ENCODE assay signal across 8 cellular contexts in the genomic region with DNA sequence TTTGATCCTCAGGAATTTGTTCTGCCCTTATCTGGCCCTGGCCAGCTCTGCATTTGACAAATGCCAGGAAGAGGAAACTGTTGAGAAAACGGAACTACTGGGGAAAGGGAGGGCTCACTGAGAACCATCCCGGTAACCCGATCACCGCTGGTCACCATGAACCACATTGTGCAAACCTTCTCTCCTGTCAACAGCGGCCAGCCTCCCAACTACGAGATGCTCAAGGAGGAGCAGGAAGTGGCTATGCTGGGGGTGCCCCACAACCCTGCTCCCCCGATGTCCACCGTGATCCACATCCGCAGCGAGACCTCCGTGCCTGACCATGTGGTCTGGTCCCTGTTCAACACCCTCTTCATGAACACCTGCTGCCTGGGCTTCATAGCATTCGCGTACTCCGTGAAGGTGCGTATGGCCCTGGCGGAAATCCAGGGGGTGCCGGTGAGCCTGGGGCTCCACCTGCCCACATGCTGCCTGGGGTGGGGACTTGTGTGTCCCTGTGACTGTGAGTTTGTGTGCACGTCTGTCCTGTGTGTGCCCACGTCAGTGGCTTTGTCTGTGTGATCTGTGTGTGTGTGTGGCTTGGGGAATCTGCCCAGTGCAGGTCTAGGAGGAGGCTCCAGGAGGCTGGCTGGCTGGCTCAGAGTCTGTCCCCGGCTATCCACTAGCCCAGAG. TPM values are rescaled to one million over a fixed set of nuclear protein-coding genes. Genes with fewer than 3 reads are reported as not detected.
DNase-seq lines count a peak whose midpoint lies in the region; ATAC-seq, FAIRE-seq and TF ChIP-seq lines count a peak whose summit lies in the region.
"Not testable (repeated sequence)": the region's sequence is repeated elsewhere in the genome, so short reads cannot be mapped to it uniquely, and the experiment has no call there.

No MANE protein-coding gene starts in this region.

- H3K9me3 ChIP-seq in RWPE2 (ENCODE audit: severe bottlenecking); kidney (ENCODE audit: control insufficient read depth in 1 of 2, low read length in 2 of 2); upper lobe of right lung: not testable (repeated sequence)

- peak overlapping the region; percentile 38 for H3K4me3 ChIP-seq in RWPE2 (ENCODE audit: severe bottlenecking)
- H3K4me3 ChIP-seq in kidney (ENCODE audit: low read length in 2 of 2): peak overlapping the region; percentile 89 to 97
- peak overlapping the region; percentile 59 for H3K4me3 ChIP-seq in upper lobe of right lung

- intact Hi-C loops in activated T-helper 2 cell treated with anti-CD3 and anti-CD28 coated beads, Interferon-gamma antibody, Interleukin-2, Interleukin-4, amounts not matched to agents 10 μg/mL and 5 μg/mL and 100 μg/mL, durations not matched to agents 14 hours and 24 hours and 36 hours (cut with micrococcal nuclease); upper lobe of right lung (cut with DNase I): not testable (repeated sequence)
- intact Hi-C loops in kidney (cut with DNase I): loop anchor here (10.0 kb wide), 1 partner anchor 47 kb away; no protein-coding TSS in a partner anchor

- not testable (repeated sequence) for TF ChIP-seq RAD21 in Ishikawa (IDR thresholded peaks at IDR 0.05; ENCODE audit: low read depth)

- ATAC-seq in RWPE2 (ENCODE audit: low read depth) (peak; percentile 66), upper lobe of right lung (peak; percentile 76)
- ATAC-seq in effector memory CD8-positive, alpha-beta T cell (replicated peaks): peak; percentile 74

- H3K4me1 ChIP-seq in RWPE2 (ENCODE audit: insufficient read depth, poor library complexity, severe bottlenecking): not testable (repeated sequence)
- peaks cover 2 to 18% of the 10 kb centered on the region in 2 donors for H3K4me1 ChIP-seq in kidney (ENCODE audit: control insufficient read depth in 1 of 2, insufficient read depth in 1 of 2, low read depth in 1 of 2, low read length in 2 of 2)
- peaks cover 37% of the 10 kb centered on the region for H3K4me1 ChIP-seq in upper lobe of right lung

- not testable (repeated sequence) for TF ChIP-seq CTCF in RWPE2 (IDR thresholded peaks at IDR 0.05; ENCODE audit: poor library complexity, severe bottlenecking); kidney (IDR thresholded peaks at IDR 0.05; ENCODE audit: borderline replicate concordance, extremely low read depth, insufficient read depth); upper lobe of right lung (IDR thresholded peaks at IDR 0.05)

- H3K36me3 ChIP-seq in RWPE2 (ENCODE audit: low read depth); kidney (ENCODE audit: control insufficient read depth in 1 of 2, insufficient read depth in 2 of 2, low read length in 2 of 2); upper lobe of right lung: not testable (repeated sequence)

- FAIRE-seq in kidney (lab: Jason Lieb, UNC): not testable (repeated sequence)

- peaks cover 32% of the 10 kb centered on the region for H3K4me1 Mint-ChIP-seq in activated T-helper 2 cell treated with anti-CD3 and anti-CD28 coated beads, Interferon-gamma antibody, Interleukin-2, Interleukin-4, amounts not matched to agents 10 μg/mL and 5 μg/mL and 100 μg/mL, durations not matched to agents 14 hours and 24 hours and 36 hours (ENCODE audit: low read depth)
- peaks cover 43 to 48% of the 10 kb centered on the region in 2 donors for H3K4me1 Mint-ChIP-seq in effector memory CD8-positive, alpha-beta T cell (ENCODE audit: low read depth in 2 of 2)

- DNase-seq in GF-D8 (lab: John Stamatoyannopoulos, UW) (peak; percentile 83), RWPE2 (ENCODE audit: low spot score) (peak; percentile 62), kidney (peak; percentile 92), pons (ENCODE audit: low spot score) (peak; percentile 47), upper lobe of right lung (peak; percentile 88)
- peak; percentile 62 for DNase-seq in activated T-helper 2 cell treated with anti-CD3 and anti-CD28 coated beads, Interferon-gamma antibody, Interleukin-2, Interleukin-4, amounts not matched to agents 10 μg/mL and 5 μg/mL and 100 μg/mL, durations not matched to agents 14 hours and 24 hours and 36 hours (ENCODE audit: low spot score)
- peak in 2 of 3 experiments; percentile 49 to 61 for DNase-seq in effector memory CD8-positive, alpha-beta T cell

- H3K27ac Mint-ChIP-seq in activated T-helper 2 cell treated with anti-CD3 and anti-CD28 coated beads, Interferon-gamma antibody, Interleukin-2, Interleukin-4, amounts not matched to agents 10 μg/mL and 5 μg/mL and 100 μg/mL, durations not matched to agents 14 hours and 24 hours and 36 hours: peak overlapping the region; percentile 91
- H3K27ac Mint-ChIP-seq in effector memory CD8-positive, alpha-beta T cell: peak overlapping the region; percentile 87 to 95

- H3K36me3 Mint-ChIP-seq in activated T-helper 2 cell treated with anti-CD3 and anti-CD28 coated beads, Interferon-gamma antibody, Interleukin-2, Interleukin-4, amounts not matched to agents 10 μg/mL and 5 μg/mL and 100 μg/mL, durations not matched to agents 14 hours and 24 hours and 36 hours (ENCODE audit: low read depth): peaks cover 25% of the 10 kb centered on the region
- H3K36me3 Mint-ChIP-seq in effector memory CD8-positive, alpha-beta T cell (ENCODE audit: insufficient read depth): peaks cover 37% of the 10 kb centered on the region

- peak overlapping the region; percentile 77 for H3K27ac ChIP-seq in RWPE2 (ENCODE audit: poor library complexity, severe bottlenecking)
- peak overlapping the region; percentile 95 to 98 for H3K27ac ChIP-seq in kidney (ENCODE audit: low read depth in 2 of 2, low read length in 2 of 2)
- peak overlapping the region; percentile 89 for H3K27ac ChIP-seq in upper lobe of right lung

- peak overlapping the region; percentile 93 to 98 for H3K9ac ChIP-seq in kidney (ENCODE audit: low read length in 2 of 2)

- peak overlapping the region; percentile 95 for H3K4me3 Mint-ChIP-seq in activated T-helper 2 cell treated with anti-CD3 and anti-CD28 coated beads, Interferon-gamma antibody, Interleukin-2, Interleukin-4, amounts not matched to agents 10 μg/mL and 5 μg/mL and 100 μg/mL, durations not matched to agents 14 hours and 24 hours and 36 hours (ENCODE audit: low read depth)
- peak overlapping the region; percentile 89 to 91 for H3K4me3 Mint-ChIP-seq in effector memory CD8-positive, alpha-beta T cell

- not testable (repeated sequence) for H3K9me3 Mint-ChIP-seq in activated T-helper 2 cell treated with anti-CD3 and anti-CD28 coated beads, Interferon-gamma antibody, Interleukin-2, Interleukin-4, amounts not matched to agents 10 μg/mL and 5 μg/mL and 100 μg/mL, durations not matched to agents 14 hours and 24 hours and 36 hours; effector memory CD8-positive, alpha-beta T cell

- H3K27me3 Mint-ChIP-seq in activated T-helper 2 cell treated with anti-CD3 and anti-CD28 coated beads, Interferon-gamma antibody, Interleukin-2, Interleukin-4, amounts not matched to agents 10 μg/mL and 5 μg/mL and 100 μg/mL, durations not matched to agents 14 hours and 24 hours and 36 hours (ENCODE audit: low read depth); effector memory CD8-positive, alpha-beta T cell: not testable (repeated sequence)

- TF ChIP-seq EP300 in Ishikawa (IDR thresholded peaks at IDR 0.05; ENCODE audit: borderline replicate concordance): not testable (repeated sequence)

- H3K27me3 ChIP-seq in RWPE2 (ENCODE audit: insufficient read depth, poor library complexity, severe bottlenecking); upper lobe of right lung: not testable (repeated sequence)

TF ChIP-seq in Ishikawa, 13 proteins besides CTCF, POLR2A, EP300 and RAD21:
- TF ChIP-seq TEAD4 (IDR thresholded peaks at IDR 0.05) (peak; percentile 53), CEBPB (IDR thresholded peaks at IDR 0.05) (0 out of 2 replicates have a peak, but pooled peaks have one; percentile 22)
TF ChIP-seq in Ishikawa: peak in this region for 2; not testable (repeated sequence) for 11.

RNA-seq across cellular contexts. Expression of a gene that starts 0.6 kb away (rescaled TPM):
- total RNA-seq in activated T-helper 2 cell treated with anti-CD3 and anti-CD28 coated beads, Interferon-gamma antibody, Interleukin-2, Interleukin-4, amounts not matched to agents 10 μg/mL and 5 μg/mL and 100 μg/mL, durations not matched to agents 14 hours and 24 hours and 36 hours: 680 and 689 TPM in 2 replicates
- 1,111 TPM for total RNA-seq in kidney
- polyA plus RNA-seq in kidney (ENCODE audit: insufficient read depth, low read depth, low replicate concordance): 814 TPM
- 521 TPM for total RNA-seq in upper lobe of right lung

RNA-seq across cellular contexts. Expression of a gene that starts 5.7 kb away (rescaled TPM):
- total RNA-seq in activated T-helper 2 cell treated with anti-CD3 and anti-CD28 coated beads, Interferon-gamma antibody, Interleukin-2, Interleukin-4, amounts not matched to agents 10 μg/mL and 5 μg/mL and 100 μg/mL, durations not matched to agents 14 hours and 24 hours and 36 hours: 256 and 260 TPM in 2 replicates
- total RNA-seq in kidney (440 TPM), upper lobe of right lung (128 TPM)
- polyA plus RNA-seq in kidney (ENCODE audit: insufficient read depth, low read depth, low replicate concordance): 248 TPM

RNA-seq across cellular contexts. Expression of a gene that starts 8.8 kb away (rescaled TPM):
- not detected in 2 replicates for total RNA-seq in activated T-helper 2 cell treated with anti-CD3 and anti-CD28 coated beads, Interferon-gamma antibody, Interleukin-2, Interleukin-4, amounts not matched to agents 10 μg/mL and 5 μg/mL and 100 μg/mL, durations not matched to agents 14 hours and 24 hours and 36 hours
- total RNA-seq in kidney (not detected), upper lobe of right lung (not detected)
- not detected for polyA plus RNA-seq in kidney (ENCODE audit: insufficient read depth, low read depth, low replicate concordance)

RNA-seq across cellular contexts. Expression of a gene that starts 12.5 kb away (rescaled TPM):
- 3.5 and 3.7 TPM in 2 replicates for total RNA-seq in activated T-helper 2 cell treated with anti-CD3 and anti-CD28 coated beads, Interferon-gamma antibody, Interleukin-2, Interleukin-4, amounts not matched to agents 10 μg/mL and 5 μg/mL and 100 μg/mL, durations not matched to agents 14 hours and 24 hours and 36 hours
- total RNA-seq in kidney: 1,286 TPM
- polyA plus RNA-seq in kidney (ENCODE audit: insufficient read depth, low read depth, low replicate concordance): 1,281 TPM
- total RNA-seq in upper lobe of right lung: 692 TPM

RNA-seq across cellular contexts. Expression of a gene that starts 19.2 kb away (rescaled TPM):
- 62.0 and 62.8 TPM in 2 replicates for total RNA-seq in activated T-helper 2 cell treated with anti-CD3 and anti-CD28 coated beads, Interferon-gamma antibody, Interleukin-2, Interleukin-4, amounts not matched to agents 10 μg/mL and 5 μg/mL and 100 μg/mL, durations not matched to agents 14 hours and 24 hours and 36 hours
- total RNA-seq in kidney (64.1 TPM), upper lobe of right lung (105 TPM)
- polyA plus RNA-seq in kidney (ENCODE audit: insufficient read depth, low read depth, low replicate concordance): 16.1 TPM

Comparison
In these comparisons a context has a peak if more than half of its experiments do, and no peak if none do; other contexts are left out.
1. Peak in every context shown above with its lines: DNase-seq, ATAC-seq, H3K4me3 ChIP-seq and H3K27ac ChIP-seq.
2. H3K4me3 ChIP-seq: peak in every context shown above with its lines; median percentile 93 in kidney; 59 in upper lobe of right lung; 38 in RWPE2.